ENCODE assay signal across 25 cellular contexts in genomic region chr19:23774156-23774971, GRCh38. TPM values are rescaled to one million over a fixed set of nuclear protein-coding genes. Genes with fewer than 3 reads are reported as not detected.
DNase-seq lines count a peak whose midpoint lies in the region; ATAC-seq, FAIRE-seq and TF ChIP-seq lines count a peak whose summit lies in the region.
"Had no signal": no experiment of that assay in that cellular context is flagged by ENCODE, and none has a peak within 500 bp of the region (broad histone marks: within the 10 kb centered on the region; RNA-seq: fewer than 3 reads in every experiment).

No MANE protein-coding gene starts in this region.

- no peak overlapping the region for H3K4me2 ChIP-seq in K562 (ENCODE audit: insufficient read depth, low read length)

- no peak for TF ChIP-seq RAD21 in K562 (CRISPR knock-in tag; conservative IDR thresholded peaks at IDR 0.05 in 1 of 2, IDR thresholded peaks at IDR 0.05 in 1 of 2)

- H3K9ac ChIP-seq in K562 (ENCODE audit: insufficient read depth in 1 of 2, low read depth in 2 of 2, low read length in 2 of 2), result no peak overlapping the region

- 57% methylated on average over 3 of the region's 3 CpGs for WGBS in K562 (ENCODE audit: insufficient coverage, low coverage, missing lambda C conversion rate)

- H3K79me2 ChIP-seq in ACC112 (ENCODE audit: control insufficient read depth, insufficient read depth, low read length, unreplicated experiment), result no peaks in the 10 kb centered on the region
- peaks cover 69% of the 10 kb centered on the region for H3K79me2 ChIP-seq in K562 (ENCODE audit: control insufficient read depth, insufficient read depth, low read length)

- peak; percentile 25 for DNase-seq in G401 (ENCODE audit: low spot score)
- DNase-seq in K562 (ENCODE audit: extremely low read depth in 1 of 4, low spot score in 3 of 4), result no peak
- DNase-seq in fibroblast of villous mesenchyme (ENCODE audit: low read depth), result peak; percentile 38
- no peak for DNase-seq in epidermal melanocyte (ENCODE audit: insufficient read length, low spot score)
- no peak for DNase-seq in NCI-H1694 (lab: John Stamatoyannopoulos, UW)
- DNase-seq: activated CD8-positive, alpha-beta memory T cell treated with anti-CD3 and anti-CD28 coated beads, Interleukin-2, amount 10 ng/mL, durations not matched to agents 7 days and 5 days; activated naive CD8-positive, alpha-beta T cell treated with anti-CD3 and anti-CD28 coated beads, Interleukin-2, amount 10 ng/mL, durations not matched to agents 7 days and 5 days; brain microvascular endothelial cell; CD8-positive, alpha-beta memory T cell; foreskin keratinocyte; hypothalamus; islet precursor cell; KG1; NCI-H1694 treated with DMSO at 0.1 percent for 48 hours; NCI-H748 treated with DMSO at 0.1 percent for 48 hours; occipital lobe; SHP77; stimulated activated CD4-positive, alpha-beta T cell treated with anti-CD3 and anti-CD28 coated beads, Interleukin-4, amount 100 ng/mL, for 24 hours; stimulated activated naive CD4-positive, alpha-beta T cell treated with Interleukin-2 at 50 U/mL for 16 hours had no signal

- in situ Hi-C loops in G401 (cut with HindIII; ENCODE audit: low sequenced_read_pairs), result no loop called here
- in situ Hi-C loops in K562 (cut with MboI), result no loop called here

- no peaks in the 10 kb centered on the region for H3K4me1 ChIP-seq in ACC112 (ENCODE audit: control insufficient read depth, insufficient read depth, low read length, unreplicated experiment)
- H3K4me1 ChIP-seq in K562 (replicated peaks in 1 of 2; ENCODE audit: control insufficient read depth in 2 of 2, insufficient read depth in 2 of 2, low read length in 2 of 2), result peaks cover 0 to 7% of the 10 kb centered on the region in 2 experiments; a peak in 2 of 5 replicates
- H3K4me1 ChIP-seq: foreskin keratinocyte had no signal

- H3K27me3 ChIP-seq in ACC112 (ENCODE audit: insufficient read depth, low read length), result no peaks in the 10 kb centered on the region
- H3K27me3 ChIP-seq in K562 (ENCODE audit: control insufficient read depth in 2 of 2, insufficient read depth in 2 of 2, low read length in 2 of 2), result no peaks in the 10 kb centered on the region
- H3K27me3 ChIP-seq: brain microvascular endothelial cell, foreskin keratinocyte had no signal

- peaks cover 4% of the 10 kb centered on the region for H3K9me1 ChIP-seq in K562 (ENCODE audit: control insufficient read depth, insufficient read depth, low read length)

- H4K20me1 ChIP-seq in K562 (replicated peaks; ENCODE audit: control insufficient read depth, insufficient read depth, low read length), result no peaks in the 10 kb centered on the region; the same call in 1 of the 2 replicates

- ATAC-seq in K562, result no peak
- ATAC-seq in GM18511 (IDR thresholded peaks at IDR 0.05; ENCODE audit: unreplicated experiment), result no peak
- no peak for ATAC-seq in HG03025 (IDR thresholded peaks at IDR 0.05; ENCODE audit: low FRiP score, unreplicated experiment)
- ATAC-seq: activated CD8-positive, alpha-beta memory T cell treated with anti-CD3 and anti-CD28 coated beads, Interleukin-2, amount 10 ng/mL, durations not matched to agents 7 days and 5 days; activated T-helper 17 cell treated with anti-CD3 and anti-CD28 coated beads, Interleukin-2, amount 50 U/mL, for 72 hours; foreskin keratinocyte had no signal

- no peak for TF ChIP-seq EP300 in K562 (IDR thresholded peaks at IDR 0.05; ENCODE audit: low read length)

- FAIRE-seq in K562 (lab: Jason Lieb, UNC), result no peak
- FAIRE-seq: GM12891 had no signal

- intact Hi-C loops in K562 (cut with micrococcal nuclease), result no loop called here

- CTCF ChIA-PET in K562 (lab: Yijun Ruan, JAX; ENCODE audit: low intra/inter-chr PET ratio), result no interaction called here

- H2AFZ ChIP-seq in ACC112 (ENCODE audit: low read length, unreplicated experiment) (no peak overlapping the region), K562 (ENCODE audit: low read depth, low read length) (no peak overlapping the region)

- peak overlapping the region; percentile 29; the same call in 1 of the 2 replicates for H3K27ac ChIP-seq in ACC112 (ENCODE audit: low read depth, low read length)
- H3K27ac ChIP-seq in K562 (ENCODE audit: extremely low read depth, low read depth, low read length), result no peak overlapping the region
- H3K27ac ChIP-seq: brain microvascular endothelial cell, coronary artery, foreskin keratinocyte had no signal

- H3K36me3 ChIP-seq in ACC112 (ENCODE audit: insufficient read depth, low read length) (no peaks in the 10 kb centered on the region), K562 (ENCODE audit: control insufficient read depth, insufficient read depth, low read length) (peaks cover 79% of the 10 kb centered on the region)
- H3K36me3 ChIP-seq: brain microvascular endothelial cell had no signal

- no peak for TF ChIP-seq CTCF in K562 (IDR thresholded peaks at IDR 0.05 in 2 of 3, conservative IDR thresholded peaks at IDR 0.05 in 1 of 3; ENCODE audit: insufficient read depth in 2 of 3, low read depth in 1 of 3, low read length in 3 of 3)
- no peak for TF ChIP-seq CTCF in fibroblast of villous mesenchyme (IDR thresholded peaks at IDR 0.05; ENCODE audit: insufficient read depth, low read depth, low read length)

- H3K4me3 ChIP-seq in ACC112 (ENCODE audit: low read depth, low read length) (no peak overlapping the region), K562 (no peak overlapping the region), fibroblast of villous mesenchyme (ENCODE audit: low read depth, low read length) (no peak overlapping the region)
- H3K4me3 ChIP-seq: coronary artery had no signal

- no peaks in the 10 kb centered on the region for H3K9me3 ChIP-seq in K562 (replicated peaks; ENCODE audit: control insufficient read depth, insufficient read depth, low read depth, low read length)

- POLR2A ChIA-PET in K562 (lab: Yijun Ruan, JAX), result no interaction called here

- no peak for TF ChIP-seq POLR2A in K562 (conservative IDR thresholded peaks at IDR 0.05)

- BruUV-seq in K562 (replicated peaks; lab: Mats Ljungman, UMichigan), result no TSS peak

TF ChIP-seq in K562, 482 proteins besides CTCF, POLR2A, EP300 and RAD21 (continues in another document):
- peak; percentile 73 for TF ChIP-seq CEBPB (tag; IDR thresholded peaks at IDR 0.05)

RNA-seq across cellular contexts. Expression of gene ZNF681, which starts 15.7 kb away (rescaled TPM):
- total RNA-seq in G401 (2014; rRNA removed; shearing (Covaris generic)), result 4.1 and 7.0 TPM in 2 replicates
- 2.9 and 12.2 TPM in 2 replicates for total RNA-seq in K562 (2011; cell fraction: chromatin; rRNA removed; ENCODE audit: low replicate concordance)
- 2.3 and 3.0 TPM in 2 replicates for total RNA-seq in K562 (2011; cell fraction: nucleolus; rRNA removed)
- total RNA-seq in K562 (2011; cell fraction: nucleoplasm; rRNA removed), result 5.2 and 8.5 TPM in 2 replicates
- total RNA-seq in K562 (2014; rRNA removed) (2.8 and 4.1 TPM in 2 replicates), K562 (2014; rRNA removed; fragmentation: Illumina TruSeq; extraction: Trizol) (8.6 and 10.6 TPM in 2 replicates), K562 (2015; rRNA removed; fragmentation: Illumina TruSeq; extraction: Trizol) (7.4 TPM in 2 replicates), K562 (2021) (4.1 and 5.1 TPM in 2 replicates), fibroblast of villous mesenchyme (0.32 and 0.43 TPM in 2 replicates)
- polyA plus RNA-seq in K562 (2011; rRNA removed) (4.7 and 5.8 TPM in 2 replicates), K562 (2014; fragmentation: Illumina TruSeq; extraction: Trizol) (4.9 and 6.7 TPM in 2 replicates), K562 (2014; fragmentation: Nextera tagmentation; extraction: Ambion mirVana) (1 to 10 TPM; 3.0 to 3.1 TPM), K562 (2014; rRNA removed) (3.1 and 4.9 TPM in 2 replicates)
- polyA plus RNA-seq in K562 (2011; cell fraction: cytosol; rRNA removed), result 1.1 and 3.2 TPM in 2 replicates
- polyA plus RNA-seq in K562 (2011; cell fraction: nucleus; rRNA removed), result 2.3 and 3.2 TPM in 2 replicates
- polyA plus RNA-seq in K562 (2012), result 2.5 and 4.4 TPM in 2 replicates
- polyA minus RNA-seq in K562 (2011; rRNA and poly(A)+ RNA removed), result 7.3 and 10.7 TPM in 2 replicates
- polyA minus RNA-seq in K562 (2011; cell fraction: cytosol; rRNA and poly(A)+ RNA removed), result 2.8 and 4.5 TPM in 2 replicates
- polyA minus RNA-seq in K562 (2011; cell fraction: nucleus; rRNA and poly(A)+ RNA removed), result 2.3 and 4.2 TPM in 2 replicates

Comparison
In these comparisons a context has a peak if more than half of its experiments do, and no peak if none do; other contexts are left out.
1. DNase-seq: peak in G401 (single experiment) and fibroblast of villous mesenchyme (single experiment); none in K562 (0 of 4), epidermal melanocyte (single experiment) and NCI-H1694 (single experiment).